18 cellular contexts compared by ENCODE assay signal in genomic region chr6:34457392-34457746, GRCh38. TPM values are rescaled to one million over a fixed set of nuclear protein-coding genes. Genes with fewer than 3 reads are reported as not detected.
"Had no signal": no experiment of that assay in that cellular context is flagged by ENCODE, and none has a peak within 500 bp of the region (broad histone marks: within the 10 kb centered on the region; RNA-seq: fewer than 3 reads in every experiment).

No MANE protein-coding gene starts in this region.

- H3K4me1 ChIP-seq: colonic mucosa, esophagus muscularis mucosa, right lobe of liver, testis, upper lobe of left lung had no signal

- FAIRE-seq: islet of Langerhans, TTC549 had no signal

- H3K36me3 ChIP-seq: colonic mucosa, esophagus muscularis mucosa, right lobe of liver, stomach, upper lobe of left lung had no signal

- DNase-seq: activated CD4-positive, alpha-beta T cell treated with anti-CD3 and anti-CD28 coated beads, Interleukin-2, amount 50 U/mL, for 1 hour; activated naive CD4-positive, alpha-beta T cell; activated naive CD8-positive, alpha-beta T cell treated with anti-CD3 and anti-CD28 coated beads, Interleukin-2, amount 10 ng/mL, durations not matched to agents 7 days and 5 days; central memory CD4-positive, alpha-beta T cell; colonic mucosa; mammary epithelial cell; natural killer cell; nucleus accumbens; stomach; testis had no signal

- H3K36me3 Mint-ChIP-seq: activated naive CD8-positive, alpha-beta T cell treated with anti-CD3 and anti-CD28 coated beads, Interleukin-2, amount 10 ng/mL, durations not matched to agents 7 days and 5 days; brain; natural killer cell had no signal

- H3K27me3 ChIP-seq: colonic mucosa, right lobe of liver, stomach, testis, upper lobe of left lung had no signal

- H3K4me1 Mint-ChIP-seq: activated naive CD8-positive, alpha-beta T cell treated with anti-CD3 and anti-CD28 coated beads, Interleukin-2, amount 10 ng/mL, durations not matched to agents 7 days and 5 days; natural killer cell had no signal

- H3K27ac ChIP-seq: colonic mucosa, esophagus muscularis mucosa, right lobe of liver, stomach, testis, upper lobe of left lung had no signal

- H3K9me3 Mint-ChIP-seq: activated naive CD8-positive, alpha-beta T cell treated with anti-CD3 and anti-CD28 coated beads, Interleukin-2, amount 10 ng/mL, durations not matched to agents 7 days and 5 days; brain; natural killer cell had no signal

- H3K9me3 ChIP-seq: colonic mucosa, esophagus muscularis mucosa, right lobe of liver, stomach, testis, upper lobe of left lung had no signal

- H3K27ac Mint-ChIP-seq: activated naive CD8-positive, alpha-beta T cell treated with anti-CD3 and anti-CD28 coated beads, Interleukin-2, amount 10 ng/mL, durations not matched to agents 7 days and 5 days; natural killer cell had no signal

- H3K4me3 ChIP-seq: colonic mucosa, esophagus muscularis mucosa, right lobe of liver, stomach, testis, upper lobe of left lung had no signal

- ATAC-seq: activated CD4-positive, CD25-positive, alpha-beta regulatory T cell treated with anti-CD3 and anti-CD28 coated beads, Interleukin-2, amount 50 U/mL, for 24 hours; natural killer cell; right lobe of liver had no signal

- H3K4me3 Mint-ChIP-seq: activated naive CD8-positive, alpha-beta T cell treated with anti-CD3 and anti-CD28 coated beads, Interleukin-2, amount 10 ng/mL, durations not matched to agents 7 days and 5 days; brain; natural killer cell had no signal

RNA-seq across cellular contexts. Expression of gene PACSIN1, which starts 8.5 kb away (rescaled TPM):
- total RNA-seq: mammary epithelial cell, pulmonary artery endothelial cell had no signal
